8 cellular contexts compared by ENCODE assay signal in the genomic region with DNA sequence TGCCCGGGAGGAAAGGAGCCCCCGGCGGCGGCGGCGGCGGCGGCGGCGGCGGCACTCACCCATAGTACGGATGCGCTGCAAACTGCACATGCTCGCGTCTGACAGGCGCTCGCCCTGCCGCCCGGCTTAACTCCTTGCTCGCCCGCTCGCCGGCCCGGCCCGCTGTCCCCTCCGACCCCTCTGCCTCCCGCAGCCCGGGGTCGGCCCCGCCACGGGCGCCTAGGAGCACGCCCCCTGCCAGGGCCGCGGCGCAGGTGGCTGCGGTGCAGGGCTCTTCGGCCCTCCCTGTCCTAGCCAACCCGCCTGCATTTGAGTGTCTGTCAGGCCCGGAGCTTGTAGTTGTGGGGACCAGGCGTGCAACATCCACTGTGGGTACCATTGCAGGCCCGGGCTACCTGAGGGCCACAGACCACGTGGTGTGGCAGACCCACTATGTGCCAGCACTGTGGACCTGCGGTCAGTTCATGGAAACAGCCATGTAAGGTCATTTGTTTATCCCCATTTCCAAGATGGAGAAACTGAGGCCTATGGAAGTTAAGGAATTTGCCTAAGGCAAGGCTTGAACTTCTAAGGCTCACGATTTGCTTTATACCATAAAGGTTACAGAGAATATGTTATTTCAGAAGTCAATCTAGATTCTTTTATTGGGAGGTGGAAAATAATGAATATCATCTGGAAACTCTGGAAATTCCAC.
DNase-seq lines count a peak whose midpoint lies in the region; ATAC-seq and TF ChIP-seq lines count a peak whose summit lies in the region.

No MANE protein-coding gene starts in this region.

- no peaks in the 10 kb centered on the region for H3K9me3 Mint-ChIP-seq in stimulated activated memory B cell treated with anti-CD40 and anti-IgM and Interleukin-4, amounts not matched to agents 10 μg/mL and 1 μg/mL and 100 μg/mL, for 72 hours

- H3K27ac ChIP-seq in brain microvascular endothelial cell (no peak overlapping the region), layer of hippocampus (ENCODE audit: low read depth, low read length) (peak overlapping the region; percentile 48)

- H3K4me3 Mint-ChIP-seq in stimulated activated memory B cell treated with anti-CD40 and anti-IgM and Interleukin-4, amounts not matched to agents 10 μg/mL and 1 μg/mL and 100 μg/mL, for 72 hours: peak overlapping the region; percentile 95

- H3K36me3 Mint-ChIP-seq in stimulated activated memory B cell treated with anti-CD40 and anti-IgM and Interleukin-4, amounts not matched to agents 10 μg/mL and 1 μg/mL and 100 μg/mL, for 72 hours: no peaks in the 10 kb centered on the region

- in situ Hi-C loops in brain microvascular endothelial cell (cut with HindIII; ENCODE audit: low pct_ligation_motif_present, low sequenced_read_pairs): no loop called here

- no peak for TF ChIP-seq CTCF in brain microvascular endothelial cell (IDR thresholded peaks at IDR 0.05; ENCODE audit: low read depth, low read length, missing control alignments)

- no peaks in the 10 kb centered on the region for H3K27me3 Mint-ChIP-seq in stimulated activated memory B cell treated with anti-CD40 and anti-IgM and Interleukin-4, amounts not matched to agents 10 μg/mL and 1 μg/mL and 100 μg/mL, for 72 hours

- H3K36me3 ChIP-seq in brain microvascular endothelial cell (replicated peaks): no peaks in the 10 kb centered on the region

- H3K4me3 ChIP-seq in brain microvascular endothelial cell (ENCODE audit: low read depth, low read length): peak overlapping the region; percentile 60

- peak; percentile 51 for ATAC-seq in GM21619 (IDR thresholded peaks at IDR 0.05; ENCODE audit: unreplicated experiment)
- ATAC-seq in stimulated activated memory B cell treated with anti-CD40 and anti-IgM and Interleukin-4, amounts not matched to agents 10 μg/mL and 1 μg/mL and 100 μg/mL, for 72 hours: peak; percentile 72

- H3K4me1 Mint-ChIP-seq in stimulated activated memory B cell treated with anti-CD40 and anti-IgM and Interleukin-4, amounts not matched to agents 10 μg/mL and 1 μg/mL and 100 μg/mL, for 72 hours: peaks cover 41% of the 10 kb centered on the region

- H3K27me3 ChIP-seq in brain microvascular endothelial cell (replicated peaks) (peaks cover 21% of the 10 kb centered on the region), layer of hippocampus (ENCODE audit: control insufficient read depth, insufficient read depth, low read length) (no peaks in the 10 kb centered on the region)

- DNase-seq in EH (ENCODE audit: low read depth) (peak; percentile 35), RPMI8226 (peak; percentile 30), brain microvascular endothelial cell (no peak), NCI-H2029 treated with DMSO at 0.1 percent for 48 hours (lab: John Stamatoyannopoulos, UW) (no peak), NCI-H1930 (lab: John Stamatoyannopoulos, UW) (no peak)

- peak overlapping the region; percentile 90 for H3K27ac Mint-ChIP-seq in stimulated activated memory B cell treated with anti-CD40 and anti-IgM and Interleukin-4, amounts not matched to agents 10 μg/mL and 1 μg/mL and 100 μg/mL, for 72 hours

Comparison
In these comparisons a context has a peak if more than half of its experiments do, and no peak if none do; other contexts are left out.
1. DNase-seq: peak in EH (single experiment) and RPMI8226 (single experiment); none in brain microvascular endothelial cell (single experiment), NCI-H2029 treated with DMSO at 0.1 percent for 48 hours (single experiment) and NCI-H1930 (0 of 2).